In genomic region chr17:4583206-4583605, GRCh38 we compare ENCODE assay signal across 20 cellular contexts. TPM values are rescaled to one million over a fixed set of nuclear protein-coding genes. Genes with fewer than 3 reads are reported as not detected.
DNase-seq lines count a peak whose midpoint lies in the region; ATAC-seq and TF ChIP-seq lines count a peak whose summit lies in the region.
"Had no signal": no experiment of that assay in that cellular context is flagged by ENCODE, and none has a peak within 500 bp of the region (broad histone marks: within the 10 kb centered on the region; RNA-seq: fewer than 3 reads in every experiment).

No MANE protein-coding gene starts in this region.

- peak overlapping the region; percentile 98 for H3K4me2 ChIP-seq in smooth muscle cell

- no peaks in the 10 kb centered on the region for H3K36me3 Mint-ChIP-seq in activated naive CD8-positive, alpha-beta T cell
- no peaks in the 10 kb centered on the region for H3K36me3 Mint-ChIP-seq in activated naive CD8-positive, alpha-beta T cell treated with anti-CD3 and anti-CD28 coated beads for 36 hours
- H3K36me3 Mint-ChIP-seq in naive B cell = no peaks in the 10 kb centered on the region
- H3K36me3 Mint-ChIP-seq: natural killer cell had no signal

- no peak for ATAC-seq in naive B cell (ENCODE audit: low read depth in 2 of 2)
- no peak for ATAC-seq in GM18858 (IDR thresholded peaks at IDR 0.05; ENCODE audit: unreplicated experiment)
- no peak for ATAC-seq in HG03571 (IDR thresholded peaks at IDR 0.05; ENCODE audit: unreplicated experiment)

- no peak for DNase-seq in activated naive CD8-positive, alpha-beta T cell treated with anti-CD3 and anti-CD28 coated beads for 36 hours
- DNase-seq in WERI-Rb-1 = no peak
- DNase-seq in naive B cell = no peak
- DNase-seq in smooth muscle cell (lab: John Stamatoyannopoulos, UW; ENCODE audit: unreplicated experiment) = no peak
- DNase-seq in NCI-H2029 (lab: John Stamatoyannopoulos, UW) = no peak
- DNase-seq: activated naive CD8-positive, alpha-beta T cell treated with anti-CD3 and anti-CD28 coated beads, Interleukin-2, amount 50 U/mL, for 24 hours; AML-193; colonic mucosa; GOT3; IMR-90; natural killer cell; NCI-H2081 treated with DMSO at 0.1 percent for 48 hours; stimulated activated naive CD4-positive, alpha-beta T cell treated with Interleukin-2 at 50 U/mL for 16 hours; T-helper 1 cell; thyroid gland had no signal

- H3F3A ChIP-seq in smooth muscle cell (ENCODE audit: low read depth) = peaks cover 11% of the 10 kb centered on the region

- TF ChIP-seq CTCF in WERI-Rb-1 (IDR thresholded peaks at IDR 0.05; ENCODE audit: low read depth, low read length) = no peak
- no peak for TF ChIP-seq CTCF in smooth muscle cell (IDR thresholded peaks at IDR 0.05; ENCODE audit: borderline replicate concordance, insufficient read depth, poor library complexity, severe bottlenecking)

- H3K9me3 ChIP-seq in WERI-Rb-1 (ENCODE audit: severe bottlenecking) (no peaks in the 10 kb centered on the region), smooth muscle cell (replicated peaks; ENCODE audit: low read depth) (no peaks in the 10 kb centered on the region)
- H3K9me3 ChIP-seq: colonic mucosa, thyroid gland had no signal

- no peak overlapping the region for H3K9ac ChIP-seq in smooth muscle cell (ENCODE audit: low read depth)

- H3K4me1 ChIP-seq in smooth muscle cell (ENCODE audit: low read depth) = peaks cover 5% of the 10 kb centered on the region

- H3K36me3 ChIP-seq in WERI-Rb-1 (no peaks in the 10 kb centered on the region), smooth muscle cell (ENCODE audit: low read depth) (no peaks in the 10 kb centered on the region)
- H3K36me3 ChIP-seq: colonic mucosa, thyroid gland had no signal

- H3K27me3 Mint-ChIP-seq in activated naive CD8-positive, alpha-beta T cell = peaks cover 12% of the 10 kb centered on the region
- H3K27me3 Mint-ChIP-seq in activated naive CD8-positive, alpha-beta T cell treated with anti-CD3 and anti-CD28 coated beads for 36 hours = peaks cover 48% of the 10 kb centered on the region
- H3K27me3 Mint-ChIP-seq in naive B cell = peaks cover 19 to 73% (median 67%) of the 10 kb centered on the region in 3 donors

- H2AFZ ChIP-seq in smooth muscle cell (ENCODE audit: low read depth) = no peak overlapping the region

- peak overlapping the region; percentile 83 for H3K4me3 Mint-ChIP-seq in activated naive CD8-positive, alpha-beta T cell
- no peak overlapping the region for H3K4me3 Mint-ChIP-seq in activated naive CD8-positive, alpha-beta T cell treated with anti-CD3 and anti-CD28 coated beads for 36 hours
- peak overlapping the region; percentile 24 to 90 (median 71) for H3K4me3 Mint-ChIP-seq in naive B cell

- H3K4me3 ChIP-seq in WERI-Rb-1 (ENCODE audit: low read depth, low read length) (peak overlapping the region; percentile 53), smooth muscle cell (peak overlapping the region; percentile 63)
- H3K4me3 ChIP-seq: thyroid gland had no signal

- H3K27ac ChIP-seq in WERI-Rb-1 (no peak overlapping the region), smooth muscle cell (ENCODE audit: low read depth) (no peak overlapping the region)
- H3K27ac ChIP-seq: colonic mucosa, thyroid gland had no signal

- H4K20me1 ChIP-seq in smooth muscle cell (ENCODE audit: low read depth) = no peaks in the 10 kb centered on the region

- H3K27me3 ChIP-seq in WERI-Rb-1 (ENCODE audit: insufficient read depth, low read depth, severe bottlenecking) (no peaks in the 10 kb centered on the region), smooth muscle cell (ENCODE audit: low read depth) (no peaks in the 10 kb centered on the region)

- H3K9me3 Mint-ChIP-seq in activated naive CD8-positive, alpha-beta T cell (ENCODE audit: low read depth) = no peaks in the 10 kb centered on the region
- no peaks in the 10 kb centered on the region for H3K9me3 Mint-ChIP-seq in activated naive CD8-positive, alpha-beta T cell treated with anti-CD3 and anti-CD28 coated beads for 36 hours
- no peaks in the 10 kb centered on the region for H3K9me3 Mint-ChIP-seq in naive B cell
- H3K9me3 Mint-ChIP-seq: activated naive CD8-positive, alpha-beta T cell treated with anti-CD3 and anti-CD28 coated beads, Interleukin-2, amount 50 U/mL, for 24 hours; activated T-helper 2 cell treated with anti-CD3 and anti-CD28 coated beads, Interferon-gamma antibody, Interleukin-2, Interleukin-4, amounts not matched to agents 10 μg/mL and 5 μg/mL and 100 μg/mL, durations not matched to agents 14 hours and 24 hours and 36 hours; natural killer cell had no signal

- peaks cover 7% of the 10 kb centered on the region for H3K79me2 ChIP-seq in smooth muscle cell (ENCODE audit: low read depth)

- WGBS in smooth muscle cell (ENCODE audit: low lambda C conversion rate) = 85% methylated on average over 3 of the region's 3 CpGs

- no peak overlapping the region for H3K27ac Mint-ChIP-seq in activated naive CD8-positive, alpha-beta T cell
- no peak overlapping the region for H3K27ac Mint-ChIP-seq in activated naive CD8-positive, alpha-beta T cell treated with anti-CD3 and anti-CD28 coated beads for 36 hours
- H3K27ac Mint-ChIP-seq in naive B cell = no peak overlapping the region
- H3K27ac Mint-ChIP-seq: activated naive CD8-positive, alpha-beta T cell treated with anti-CD3 and anti-CD28 coated beads, Interleukin-2, amount 50 U/mL, for 24 hours; activated T-helper 2 cell treated with anti-CD3 and anti-CD28 coated beads, Interferon-gamma antibody, Interleukin-2, Interleukin-4, amounts not matched to agents 10 μg/mL and 5 μg/mL and 100 μg/mL, durations not matched to agents 14 hours and 24 hours and 36 hours; natural killer cell had no signal

- H3K4me1 Mint-ChIP-seq in activated naive CD8-positive, alpha-beta T cell (ENCODE audit: low read depth) = peaks cover 6% of the 10 kb centered on the region
- peaks cover 4% of the 10 kb centered on the region for H3K4me1 Mint-ChIP-seq in activated naive CD8-positive, alpha-beta T cell treated with anti-CD3 and anti-CD28 coated beads for 36 hours
- H3K4me1 Mint-ChIP-seq in naive B cell = peaks cover 6 to 7% (median 7%) of the 10 kb centered on the region in 3 donors

RNA-seq across cellular contexts. Expression of gene SMTNL2, which starts 1.1 kb away (rescaled TPM):
- total RNA-seq in activated naive CD8-positive, alpha-beta T cell treated with anti-CD3 and anti-CD28 coated beads for 36 hours = not detected
- polyA plus RNA-seq in naive B cell (ENCODE audit: low read depth in 6 of 6) (not detected), smooth muscle cell (8.3 and 14.8 TPM in 2 replicates)
- 5.0 and 5.1 TPM in 2 replicates for total RNA-seq in smooth muscle cell
- total RNA-seq: activated T-helper 2 cell treated with anti-CD3 and anti-CD28 coated beads, Interferon-gamma antibody, Interleukin-2, Interleukin-4, amounts not matched to agents 10 μg/mL and 5 μg/mL and 100 μg/mL, durations not matched to agents 14 hours and 24 hours and 36 hours; IMR-90; natural killer cell had no signal
- polyA plus RNA-seq: IMR-90 had no signal

RNA-seq across cellular contexts. Expression of gene GGT6, which starts 22.8 kb away (rescaled TPM):
- not detected for total RNA-seq in activated naive CD8-positive, alpha-beta T cell treated with anti-CD3 and anti-CD28 coated beads for 36 hours
- not detected for polyA plus RNA-seq in naive B cell (ENCODE audit: low read depth in 6 of 6)
- total RNA-seq in smooth muscle cell = 0.27 and 0.76 TPM in 2 replicates
- not detected in 2 replicates for polyA plus RNA-seq in smooth muscle cell
- total RNA-seq: activated T-helper 2 cell treated with anti-CD3 and anti-CD28 coated beads, Interferon-gamma antibody, Interleukin-2, Interleukin-4, amounts not matched to agents 10 μg/mL and 5 μg/mL and 100 μg/mL, durations not matched to agents 14 hours and 24 hours and 36 hours; IMR-90; natural killer cell; NCI-H460 had no signal
- polyA plus RNA-seq: IMR-90 had no signal

RNA-seq across cellular contexts. Expression of gene MYBBP1A, which starts 28.0 kb away (rescaled TPM):
- total RNA-seq in activated naive CD8-positive, alpha-beta T cell treated with anti-CD3 and anti-CD28 coated beads for 36 hours = 100 to 1,000 TPM; 174 to 176 TPM
- polyA plus RNA-seq in naive B cell (ENCODE audit: low read depth in 6 of 6) = 10 to 100 TPM in 5 of 6 donors, under 1 TPM in 1; 0.24 to 28.7 (median 13.4) TPM
- 14.3 and 18.1 TPM in 2 replicates for total RNA-seq in smooth muscle cell
- 28.1 and 33.5 TPM in 2 replicates for polyA plus RNA-seq in smooth muscle cell

RNA-seq across cellular contexts. Expression of gene ALOX15, which starts 58.3 kb away (rescaled TPM):
- under 1 TPM; 0.18 to 0.25 TPM for total RNA-seq in activated naive CD8-positive, alpha-beta T cell treated with anti-CD3 and anti-CD28 coated beads for 36 hours
- polyA plus RNA-seq in naive B cell (ENCODE audit: low read depth in 6 of 6) (under 1 TPM in 1 of 6 donors, not detected in 5; 0.09 TPM), smooth muscle cell (0.32 TPM in 1 of 2 replicates, not detected in the other)
- not detected in 2 replicates for total RNA-seq in smooth muscle cell
- total RNA-seq: activated T-helper 2 cell treated with anti-CD3 and anti-CD28 coated beads, Interferon-gamma antibody, Interleukin-2, Interleukin-4, amounts not matched to agents 10 μg/mL and 5 μg/mL and 100 μg/mL, durations not matched to agents 14 hours and 24 hours and 36 hours; IMR-90; natural killer cell; thyroid gland had no signal
- polyA plus RNA-seq: IMR-90 had no signal
